In the genomic region with DNA sequence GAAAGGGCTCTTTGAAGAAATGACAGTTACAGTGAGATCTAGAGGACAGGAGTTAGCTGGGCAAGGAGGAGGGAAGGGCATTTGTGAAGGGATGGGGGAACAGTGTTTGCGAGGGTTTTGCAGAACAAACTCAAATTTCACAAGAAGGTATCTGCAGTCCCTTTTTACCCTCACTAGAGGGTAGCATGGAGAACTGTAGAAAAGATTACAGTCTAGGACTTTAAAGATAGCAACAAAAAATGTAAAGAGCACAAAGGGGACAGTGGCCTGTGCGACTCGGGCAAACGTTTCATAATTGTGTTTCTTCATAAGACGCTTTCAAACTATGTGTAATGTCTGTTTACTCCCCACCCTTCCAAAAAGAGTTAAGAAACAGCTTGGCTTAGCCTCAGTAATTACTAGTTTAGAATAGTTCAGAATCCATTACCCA, we compare ENCODE assay signal across 8 cellular contexts. TPM values are rescaled to one million over a fixed set of nuclear protein-coding genes. Genes with fewer than 3 reads are reported as not detected.
DNase-seq lines count a peak whose midpoint lies in the region; ATAC-seq and TF ChIP-seq lines count a peak whose summit lies in the region.

No MANE protein-coding gene starts in this region.

- no peak for DNase-seq in AG09319 (ENCODE audit: extremely low read depth, low read depth)
- DNase-seq in H4 (ENCODE audit: low spot score): peak; percentile 23
- DNase-seq in RPMI7951 (ENCODE audit: low read depth): peak; percentile 51
- DNase-seq in esophagus squamous epithelium (lab: John Stamatoyannopoulos, UW): no peak
- no peak for DNase-seq in prostate gland (ENCODE audit: low spot score)
- DNase-seq in activated CD8-positive, alpha-beta memory T cell treated with anti-CD3 and anti-CD28 coated beads, Interleukin-2, amount 50 U/mL, for 4 hours: no peak

- H3K9me3 ChIP-seq in esophagus squamous epithelium (no peaks in the 10 kb centered on the region), prostate gland (no peaks in the 10 kb centered on the region)

- no peak for ATAC-seq in HG03139 (IDR thresholded peaks at IDR 0.05; ENCODE audit: unreplicated experiment)
- no peak for ATAC-seq in GM18861 (IDR thresholded peaks at IDR 0.05; ENCODE audit: unreplicated experiment)

- intact Hi-C loops in esophagus squamous epithelium (cut with DNase I) (no loop called here), prostate gland (cut with DNase I) (loop anchor here (5.0 to 10.0 kb wide), 2 partner anchors 120 to 308 kb away; no protein-coding TSS in a partner anchor)

- H3K27me3 ChIP-seq in esophagus squamous epithelium (no peaks in the 10 kb centered on the region), prostate gland (replicated peaks; ENCODE audit: insufficient read depth) (no peaks in the 10 kb centered on the region)

- H3K36me3 ChIP-seq in esophagus squamous epithelium: peaks cover 0 to 12% (median 0%) of the 10 kb centered on the region in 3 donors
- no peaks in the 10 kb centered on the region for H3K36me3 ChIP-seq in prostate gland

- H3K27ac ChIP-seq in esophagus squamous epithelium (no peak overlapping the region), prostate gland (no peak overlapping the region)

- TF ChIP-seq POLR2A in esophagus squamous epithelium (IDR thresholded peaks at IDR 0.05) (no peak), prostate gland (IDR thresholded peaks at IDR 0.05) (no peak)

- 44 to 47% methylated on average over 5 of the region's 5 CpGs for WGBS in esophagus squamous epithelium, 2 donors
- 21% methylated on average over 5 of the region's 5 CpGs for WGBS in prostate gland

- peaks cover 0 to 16% (median 9%) of the 10 kb centered on the region in 3 donors for H3K4me1 ChIP-seq in esophagus squamous epithelium
- no peaks in the 10 kb centered on the region for H3K4me1 ChIP-seq in prostate gland (replicated peaks)

- no peak overlapping the region for H3K4me3 ChIP-seq in esophagus squamous epithelium
- H3K4me3 ChIP-seq in prostate gland: no peak overlapping the region

- TF ChIP-seq CTCF in AG09319 (IDR thresholded peaks at IDR 0.05; ENCODE audit: low read depth, low read length) (peak; percentile 69), esophagus squamous epithelium (IDR thresholded peaks at IDR 0.05) (peak in 4 of 6 experiments; percentile 27 to 53 (median 35)), prostate gland (IDR thresholded peaks at IDR 0.05) (peak in 3 of 4 experiments; percentile 31 to 61 (median 54))

RNA-seq across cellular contexts. Expression of a gene that starts 21.2 kb away (rescaled TPM):
- total RNA-seq in H4 (2014; rRNA removed; shearing (Covaris generic)): 13.7 and 17.6 TPM in 2 replicates
- 29.9 and 30.1 TPM in 2 replicates for total RNA-seq in RPMI7951 (2014; rRNA removed; shearing (Covaris generic))
- 10 to 100 TPM; 14.3 to 49.2 (median 22.1) TPM for total RNA-seq in esophagus squamous epithelium
- total RNA-seq in prostate gland: 100 to 1,000 TPM in 1 of 2 donors, 10 to 100 TPM in 1; 30.4 to 106 TPM

RNA-seq across cellular contexts. Expression of a gene that starts 59.5 kb away (rescaled TPM):
- 13.0 and 15.0 TPM in 2 replicates for total RNA-seq in H4 (2014; rRNA removed; shearing (Covaris generic))
- 26.3 and 27.5 TPM in 2 replicates for total RNA-seq in RPMI7951 (2014; rRNA removed; shearing (Covaris generic))
- total RNA-seq in esophagus squamous epithelium (10 to 100 TPM in 2 of 4 donors, 1 to 10 TPM in 2; 8.5 to 14.1 (median 11.4) TPM), prostate gland (10 to 100 TPM; 22.6 to 23.5 TPM)

Comparison
In these comparisons a context has a peak if more than half of its experiments do, and no peak if none do; other contexts are left out.
1. DNase-seq: peak in H4 (single experiment) and RPMI7951 (single experiment); none in AG09319 (single experiment), esophagus squamous epithelium (single experiment), prostate gland (single experiment) and activated CD8-positive, alpha-beta memory T cell treated with anti-CD3 and anti-CD28 coated beads, Interleukin-2, amount 50 U/mL, for 4 hours (single experiment).
2. Peak in every context shown above with its lines, with median percentiles within 50 percentile points of each other: CTCF ChIP-seq.